Comparison of ENCODE assay signal across 9 cellular contexts in the genomic region with DNA sequence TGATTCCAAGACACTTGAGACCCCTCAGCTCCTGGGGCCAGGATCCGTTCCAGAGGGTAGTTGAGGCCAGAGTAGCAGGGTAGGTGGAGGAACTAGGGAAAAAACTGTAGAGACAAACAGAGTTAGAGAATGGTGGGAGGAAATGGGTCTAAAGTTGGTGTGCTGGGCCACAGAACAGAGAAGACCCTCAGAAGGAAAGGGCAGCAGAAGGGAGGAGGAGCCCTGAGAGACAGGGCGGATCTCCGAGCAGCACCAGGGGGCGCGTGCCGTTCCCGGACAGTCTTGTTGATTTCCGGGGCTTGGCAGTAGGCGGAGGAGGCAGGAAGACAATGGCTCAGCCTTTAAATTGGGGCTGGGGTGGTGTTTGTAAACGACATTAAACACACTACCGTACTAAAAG. TPM values are rescaled to one million over a fixed set of nuclear protein-coding genes. Genes with fewer than 3 reads are reported as not detected.
DNase-seq lines count a peak whose midpoint lies in the region; ATAC-seq and TF ChIP-seq lines count a peak whose summit lies in the region.
"Had no signal": no experiment of that assay in that cellular context is flagged by ENCODE, and none has a peak within 500 bp of the region (broad histone marks: within the 10 kb centered on the region; RNA-seq: fewer than 3 reads in every experiment).

No MANE protein-coding gene starts in this region.

- no peak overlapping the region for H3K4me2 ChIP-seq in osteoblast (ENCODE audit: insufficient read depth, low read length)

- peaks cover 36% of the 10 kb centered on the region for H3K27me3 ChIP-seq in osteoblast (ENCODE audit: insufficient read depth, low read length)

- intact Hi-C loops in left cardiac atrium (cut with DNase I), result loop anchor here (5.0 to 10.0 kb wide), 3 partner anchors 125 to 195 kb away; no protein-coding TSS in a partner anchor

- H3K27ac ChIP-seq in osteoblast (ENCODE audit: low read depth, low read length), result no peak overlapping the region
- H3K27ac ChIP-seq: SJSA1 had no signal

- TF ChIP-seq CTCF in osteoblast (IDR thresholded peaks at IDR 0.05; ENCODE audit: extremely low read depth, low read depth, low read length), result no peak

- H3K79me2 ChIP-seq in osteoblast (ENCODE audit: insufficient read depth, low read length), result no peaks in the 10 kb centered on the region

- peak in 1 of 2 donors; percentile 42 for ATAC-seq in left cardiac atrium
- no peak for ATAC-seq in HG03342 (IDR thresholded peaks at IDR 0.05; ENCODE audit: unreplicated experiment)

- H3K4me1 ChIP-seq in osteoblast (ENCODE audit: insufficient read depth, low read length), result no peaks in the 10 kb centered on the region

- DNase-seq in NCI-H146 (lab: John Stamatoyannopoulos, UW) (peak; percentile 48), NCI-H146 treated with DMSO at 0.1 percent for 48 hours (lab: John Stamatoyannopoulos, UW; ENCODE audit: unreplicated experiment) (no peak), left cardiac atrium (peak; percentile 62), NCI-H345 (lab: John Stamatoyannopoulos, UW) (no peak), osteoblast (ENCODE audit: insufficient read length, low spot score, missing footprints) (no peak)
- peak; percentile 6 to 22 for DNase-seq in activated CD4-positive, alpha-beta T cell treated with anti-CD3 and anti-CD28 coated beads for 4 hours
- peak; percentile 25 to 58 for DNase-seq in stimulated activated CD4-positive, alpha-beta T cell treated with anti-CD3 and anti-CD28 coated beads, Interleukin-2, amount 100 ng/mL, for 24 hours

- H3K9me3 ChIP-seq in osteoblast (ENCODE audit: low read depth, low read length), result no peaks in the 10 kb centered on the region
- H3K9me3 ChIP-seq: SJSA1 had no signal

- no peaks in the 10 kb centered on the region for H3K36me3 ChIP-seq in osteoblast (ENCODE audit: insufficient read depth, low read length)
- H3K36me3 ChIP-seq: SJSA1 had no signal

- H3K4me3 ChIP-seq in osteoblast (ENCODE audit: insufficient read depth, low read length), result no peak overlapping the region
- H3K4me3 ChIP-seq: SJSA1 had no signal

- no peaks in the 10 kb centered on the region for H4K20me1 ChIP-seq in osteoblast (ENCODE audit: insufficient read depth, low read length)

- no peak overlapping the region for H2AFZ ChIP-seq in osteoblast (ENCODE audit: low read length)

RNA-seq across cellular contexts. Expression of a gene that starts 2.4 kb away (rescaled TPM):
- total RNA-seq in left cardiac atrium (1 to 10 TPM; 4.4 to 5.6 TPM), osteoblast (not detected in 2 replicates)
- total RNA-seq: SJSA1 had no signal

Comparison
In these comparisons a context has a peak if more than half of its experiments do, and no peak if none do; other contexts are left out.
1. DNase-seq: peak in NCI-H146 (single experiment), activated CD4-positive, alpha-beta T cell treated with anti-CD3 and anti-CD28 coated beads for 4 hours (2 of 2), left cardiac atrium (single experiment) and stimulated activated CD4-positive, alpha-beta T cell treated with anti-CD3 and anti-CD28 coated beads, Interleukin-2, amount 100 ng/mL, for 24 hours (2 of 2); none in NCI-H146 treated with DMSO at 0.1 percent for 48 hours (single experiment), NCI-H345 (single experiment) and osteoblast (single experiment).